Comparison of ENCODE assay signal across 1 cellular context in genomic region chr1:74732960-74733615, GRCh38.
TF ChIP-seq lines count a peak whose summit lies in the region.

CRYZ (minus strand) TSS chr1:74733050; CDS start chr1:74724821, 8,229 bp downstream.
TYW3 (plus strand) TSS chr1:74733152; CDS start chr1:74733245, 93 bp downstream.

TF ChIP-seq in HepG2, 621 proteins besides CTCF, POLR2A, EP300 and RAD21 (continued from another document):
- TF ChIP-seq ZHX2 (IDR thresholded peaks at IDR 0.05; ENCODE audit: low read depth) (peak; percentile 82), ZHX2 (CRISPR knock-in tag; IDR thresholded peaks at IDR 0.05; ENCODE audit: borderline replicate concordance) (no peak), ZNF451 (CRISPR knock-in tag; IDR thresholded peaks at IDR 0.05) (no peak), MYC (CRISPR knock-in tag; IDR thresholded peaks at IDR 0.05; ENCODE audit: borderline replicate concordance) (peak; percentile 81; the same call in 1 of the 2 replicates)
